ENCODE assay signal across 6 cellular contexts in genomic region chr19:11420894-11421606, GRCh38. TPM values are rescaled to one million over a fixed set of nuclear protein-coding genes. Genes with fewer than 3 reads are reported as not detected.
A peak's percentile ranks its signal among the peaks of the same experiment; 100 is the strongest.
DNase-seq lines count a peak whose midpoint lies in the region; ATAC-seq and TF ChIP-seq lines count a peak whose summit lies in the region.

No MANE protein-coding gene starts in this region.

- no peak for ATAC-seq in activated B cell treated with CpG ODN at 0.5 μM for 24 hours (ENCODE audit: low read depth)
- no peak for ATAC-seq in memory B cell (ENCODE audit: low read depth)
- ATAC-seq in GM19324 (IDR thresholded peaks at IDR 0.05; ENCODE audit: low FRiP score, unreplicated experiment) = no peak
- ATAC-seq in HG02798 (IDR thresholded peaks at IDR 0.05; ENCODE audit: poor library complexity, unreplicated experiment) = no peak
- ATAC-seq in GM18511 (IDR thresholded peaks at IDR 0.05; ENCODE audit: unreplicated experiment) = no peak

- peaks cover 81% of the 10 kb centered on the region for H3K27me3 ChIP-seq in BLaER1

- H3K27ac Mint-ChIP-seq in activated B cell treated with CpG ODN at 0.5 μM for 24 hours (peak overlapping the region; percentile 53), memory B cell (peak overlapping the region; percentile 12)

- H3K9me3 ChIP-seq in BLaER1 = no peaks in the 10 kb centered on the region; the same call in 1 of the 2 replicates

- peaks cover 18% of the 10 kb centered on the region for H3K27me3 Mint-ChIP-seq in activated B cell treated with CpG ODN at 0.5 μM for 24 hours
- peaks cover 24% of the 10 kb centered on the region for H3K27me3 Mint-ChIP-seq in memory B cell

- H3K36me3 Mint-ChIP-seq in activated B cell treated with CpG ODN at 0.5 μM for 24 hours (ENCODE audit: low read depth) = no peaks in the 10 kb centered on the region
- no peaks in the 10 kb centered on the region for H3K36me3 Mint-ChIP-seq in memory B cell

- peak overlapping the region; percentile 59 for H3K4me3 ChIP-seq in BLaER1

- H3K27ac ChIP-seq in BLaER1 = no peak overlapping the region

- H3K9ac ChIP-seq in BLaER1 = no peak overlapping the region

- no peak for TF ChIP-seq CTCF in activated B cell treated with CpG ODN at 0.5 μM for 24 hours (IDR thresholded peaks at IDR 0.05)

- POLR2A ChIA-PET in activated B cell treated with CpG ODN at 0.5 μM for 24 hours (lab: Charles Lee) = interaction anchor here (0.9 to 7.1 kb wide), 9 partner anchors 14 to 480 kb away, joined by 3 to 60 read pairs (median 4); partner anchors contain the start of genes CCDC159, ELAVL3, EPOR and ODAD3

- peak; percentile 40 for DNase-seq in activated B cell treated with CpG ODN at 0.5 μM for 24 hours
- peak in 1 of 2 donors; percentile 28 for DNase-seq in memory B cell (ENCODE audit: low spot score in 2 of 2)

- CTCF ChIA-PET in activated B cell treated with CpG ODN at 0.5 μM for 24 hours (lab: Charles Lee) = interaction anchor here (1.0 to 2.3 kb wide), 3 partner anchors 14 to 40 kb away, joined by 3 to 10 read pairs (median 9); partner anchors contain the start of genes ODAD3 and PRKCSH

- H3K9me3 Mint-ChIP-seq in activated B cell treated with CpG ODN at 0.5 μM for 24 hours (no peaks in the 10 kb centered on the region), memory B cell (peaks cover 2% of the 10 kb centered on the region)

- peaks cover 52% of the 10 kb centered on the region for H3K4me1 ChIP-seq in BLaER1

- no peaks in the 10 kb centered on the region for H3K36me3 ChIP-seq in BLaER1

- H4K20me1 ChIP-seq in BLaER1 = peaks cover 56% of the 10 kb centered on the region

- intact Hi-C loops in activated B cell treated with CpG ODN at 0.5 μM for 24 hours (cut with micrococcal nuclease) = loop anchor here (2.0 kb wide), 1 partner anchor 74 kb away; the partner anchor contains the start of genes CCDC159 and TMEM205

- H3K4me2 ChIP-seq in BLaER1 = peak overlapping the region; percentile 98

- H3K4me3 Mint-ChIP-seq in activated B cell treated with CpG ODN at 0.5 μM for 24 hours = peak overlapping the region; percentile 81
- peak overlapping the region; percentile 86 for H3K4me3 Mint-ChIP-seq in memory B cell

- H3K4me1 Mint-ChIP-seq in activated B cell treated with CpG ODN at 0.5 μM for 24 hours (peaks cover 54% of the 10 kb centered on the region), memory B cell (peaks cover 42% of the 10 kb centered on the region)

RNA-seq across cellular contexts. Expression of gene RGL3, which starts 1.9 kb away (rescaled TPM):
- 0.32 and 0.33 TPM in 2 replicates for total RNA-seq in activated B cell treated with CpG ODN at 0.5 μM for 24 hours

RNA-seq across cellular contexts. Expression of gene ODAD3, which starts 13.9 kb away (rescaled TPM):
- 0.29 TPM in 1 of 2 replicates, not detected in the other for total RNA-seq in activated B cell treated with CpG ODN at 0.5 μM for 24 hours

RNA-seq across cellular contexts. Expression of gene PRKCSH, which starts 14.4 kb away (rescaled TPM):
- 287 and 289 TPM in 2 replicates for total RNA-seq in activated B cell treated with CpG ODN at 0.5 μM for 24 hours

RNA-seq across cellular contexts. Expression of gene EPOR, which starts 36.9 kb away (rescaled TPM):
- 1.8 and 2.5 TPM in 2 replicates for total RNA-seq in activated B cell treated with CpG ODN at 0.5 μM for 24 hours

RNA-seq across cellular contexts. Expression of gene SWSAP1, which starts 46.6 kb away (rescaled TPM):
- 4.3 and 5.1 TPM in 2 replicates for total RNA-seq in activated B cell treated with CpG ODN at 0.5 μM for 24 hours
